18 cellular contexts compared by ENCODE assay signal in the genomic region with DNA sequence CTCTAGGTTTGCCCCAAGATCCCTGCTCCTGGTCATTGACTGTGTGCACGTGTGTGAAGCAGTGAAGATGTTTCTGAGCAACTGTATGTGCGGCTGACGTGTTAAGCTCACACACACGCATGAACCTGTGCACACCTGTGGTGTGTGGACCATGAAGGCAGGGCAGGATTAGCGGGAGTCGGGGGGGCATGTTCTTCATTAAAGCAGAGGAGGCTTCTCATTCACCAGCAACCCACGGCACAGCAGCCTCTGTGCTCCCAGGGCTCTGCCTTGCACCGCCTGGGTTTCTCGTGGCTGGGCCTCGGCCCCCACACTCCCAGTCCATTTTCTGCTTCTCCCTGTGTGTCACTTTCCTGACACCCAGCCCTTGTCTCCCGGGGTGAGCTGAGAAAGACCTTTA. TPM values are rescaled to one million over a fixed set of nuclear protein-coding genes. Genes with fewer than 3 reads are reported as not detected.
"Had no signal": no experiment of that assay in that cellular context is flagged by ENCODE, and none has a peak within 500 bp of the region (broad histone marks: within the 10 kb centered on the region; RNA-seq: fewer than 3 reads in every experiment).

No MANE protein-coding gene starts in this region.

- H3K27ac Mint-ChIP-seq: activated naive CD4-positive, alpha-beta T cell treated with anti-CD3 and anti-CD28 coated beads, Interleukin-2, amount 50 U/mL, for 24 hours; activated T-cell treated with anti-CD3 and anti-CD28 coated beads, Interleukin-2, amount 50 U/mL, for 72 hours; nephron progenitor cell had no signal

- H3K4me3 Mint-ChIP-seq: activated naive CD4-positive, alpha-beta T cell treated with anti-CD3 and anti-CD28 coated beads, Interleukin-2, amount 50 U/mL, for 24 hours; activated T-cell treated with anti-CD3 and anti-CD28 coated beads, Interleukin-2, amount 50 U/mL, for 72 hours; central memory CD8-positive, alpha-beta T cell; nephron progenitor cell; stimulated activated effector memory CD8-positive, alpha-beta T cell treated with anti-CD3 and anti-CD28 coated beads, Interleukin-12 subunit alpha, Interleukin-12 subunit beta, amount 100 ng/mL, for 72 hours had no signal

- H3K4me2 ChIP-seq: smooth muscle cell had no signal

- H3K36me3 ChIP-seq: ascending aorta, colonic mucosa, prostate gland, thoracic aorta had no signal

- H3K4me3 ChIP-seq: ascending aorta, colonic mucosa, prostate gland, smooth muscle cell, thoracic aorta had no signal

- H3K4me1 ChIP-seq: colonic mucosa, prostate gland had no signal

- H3K27ac ChIP-seq: ascending aorta, colonic mucosa, thoracic aorta, VCaP had no signal

- H3K9me3 Mint-ChIP-seq: activated naive CD4-positive, alpha-beta T cell treated with anti-CD3 and anti-CD28 coated beads, Interleukin-2, amount 50 U/mL, for 24 hours; activated T-cell treated with anti-CD3 and anti-CD28 coated beads, Interleukin-2, amount 50 U/mL, for 72 hours; central memory CD8-positive, alpha-beta T cell; nephron progenitor cell; stimulated activated effector memory CD8-positive, alpha-beta T cell treated with anti-CD3 and anti-CD28 coated beads, Interleukin-12 subunit alpha, Interleukin-12 subunit beta, amount 100 ng/mL, for 72 hours had no signal

- H3K4me1 Mint-ChIP-seq: central memory CD8-positive, alpha-beta T cell; stimulated activated effector memory CD8-positive, alpha-beta T cell treated with anti-CD3 and anti-CD28 coated beads, Interleukin-12 subunit alpha, Interleukin-12 subunit beta, amount 100 ng/mL, for 72 hours had no signal

- H3K9me3 ChIP-seq: ascending aorta, colonic mucosa, prostate gland, thoracic aorta had no signal

- H3K27me3 Mint-ChIP-seq: activated naive CD4-positive, alpha-beta T cell treated with anti-CD3 and anti-CD28 coated beads, Interleukin-2, amount 50 U/mL, for 24 hours had no signal

- H3K27me3 ChIP-seq: ascending aorta, colonic mucosa had no signal

- ATAC-seq: activated T-cell treated with anti-CD3 and anti-CD28 coated beads, Interleukin-2, amount 50 U/mL, for 72 hours; esophagus mucosa; right cardiac atrium; stimulated activated effector memory CD8-positive, alpha-beta T cell treated with anti-CD3 and anti-CD28 coated beads, Interleukin-12 subunit alpha, Interleukin-12 subunit beta, amount 100 ng/mL, for 72 hours had no signal

- DNase-seq: activated CD4-positive, alpha-beta T cell treated with anti-CD3 and anti-CD28 coated beads for 1 hour; activated gamma-delta T cell; activated T-cell treated with anti-CD3 and anti-CD28 coated beads, Interleukin-2, amount 50 U/mL, for 72 hours; nephron progenitor cell; stimulated activated CD4-positive, alpha-beta T cell treated with anti-CD3 and anti-CD28 coated beads, Interleukin-4, amount 100 ng/mL, for 24 hours; T-helper 2 cell had no signal

- H3K36me3 Mint-ChIP-seq: activated naive CD4-positive, alpha-beta T cell treated with anti-CD3 and anti-CD28 coated beads, Interleukin-2, amount 50 U/mL, for 24 hours; stimulated activated effector memory CD8-positive, alpha-beta T cell treated with anti-CD3 and anti-CD28 coated beads, Interleukin-12 subunit alpha, Interleukin-12 subunit beta, amount 100 ng/mL, for 72 hours had no signal

RNA-seq across cellular contexts. Expression of a gene that starts 0.8 kb away (rescaled TPM):
- total RNA-seq: activated CD8-positive, alpha-beta memory T cell treated with anti-CD3 and anti-CD28 coated beads for 36 hours; activated T-cell treated with anti-CD3 and anti-CD28 coated beads, Interleukin-2, amount 50 U/mL, for 72 hours; ascending aorta; smooth muscle cell had no signal
